8 cellular contexts compared by ENCODE assay signal in genomic region chr10:118046491-118047362, GRCh38. TPM values are rescaled to one million over a fixed set of nuclear protein-coding genes. Genes with fewer than 3 reads are reported as not detected.
DNase-seq lines count a peak whose midpoint lies in the region; ATAC-seq and TF ChIP-seq lines count a peak whose summit lies in the region.

A gene with protein sequence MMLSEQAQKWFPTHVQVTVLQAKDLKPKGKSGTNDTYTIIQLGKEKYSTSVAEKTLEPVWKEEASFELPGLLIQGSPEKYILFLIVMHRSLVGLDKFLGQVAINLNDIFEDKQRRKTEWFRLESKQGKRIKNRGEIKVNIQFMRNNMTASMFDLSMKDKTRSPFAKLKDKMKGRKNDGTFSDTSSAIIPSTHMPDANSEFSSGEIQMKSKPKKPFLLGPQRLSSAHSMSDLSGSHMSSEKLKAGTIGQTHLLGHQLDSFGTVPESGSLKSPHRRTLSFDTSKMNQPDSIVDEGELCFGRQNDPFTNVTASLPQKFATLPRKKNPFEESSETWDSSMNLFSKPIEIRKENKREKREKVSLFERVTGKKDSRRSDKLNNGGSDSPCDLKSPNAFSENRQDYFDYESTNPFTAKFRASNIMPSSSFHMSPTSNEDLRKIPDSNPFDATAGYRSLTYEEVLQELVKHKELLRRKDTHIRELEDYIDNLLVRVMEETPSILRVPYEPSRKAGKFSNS (minus strand): TSS chr10:118046941. CDS start chr10:118046163, 778 bp downstream.

- ATAC-seq in GM18868 (IDR thresholded peaks at IDR 0.05; ENCODE audit: unreplicated experiment) (peak; percentile 94), HG03103 (IDR thresholded peaks at IDR 0.05; ENCODE audit: low read depth, unreplicated experiment) (peak; percentile 94), WTC11 (peak; percentile 87)

- H3K4me1 Mint-ChIP-seq in WTC11 = peaks cover 32% of the 10 kb centered on the region

- H3K36me3 Mint-ChIP-seq in WTC11 = no peaks in the 10 kb centered on the region

- peak within 1 kb of the TSS; percentile 89 for H3K4me3 Mint-ChIP-seq in WTC11

- H3K4me3 ChIP-seq in cardiac fibroblast (replicated peaks in 1 of 2; ENCODE audit: low read depth in 2 of 2, low read length in 2 of 2) = peak within 1 kb of the TSS; percentile 69 to 75

- POLR2A ChIA-PET in WTC11 (lab: Charles Lee) = interaction anchor here (0.5 kb wide), 1 partner anchor 43 kb away, joined by 11 read pairs; no protein-coding TSS in a partner anchor

- peak within 1 kb of the TSS; percentile 88 for H3K27ac Mint-ChIP-seq in WTC11

- DNase-seq in AG08395 (ENCODE audit: low spot score) (peak; percentile 96), NCI-H2171 treated with DMSO at 0.1 percent for 48 hours (lab: John Stamatoyannopoulos, UW) (peak; percentile 83), WTC11 (ENCODE audit: low spot score) (peak; percentile 96), cardiac fibroblast (ENCODE audit: low read depth in 2 of 2) (peak; percentile 90 to 95), iris pigment epithelial cell (ENCODE audit: low read depth) (peak; percentile 91)
- DNase-seq in stimulated activated CD4-positive, alpha-beta T cell treated with anti-CD3 and anti-CD28 coated beads, Interleukin-12 subunit alpha, Interleukin-12 subunit beta, amount 100 ng/mL, for 24 hours (ENCODE audit: low read depth in 2 of 2) = peak; percentile 91 to 95

- CTCF ChIA-PET in WTC11 (lab: Charles Lee) = interaction anchor here (1.0 to 2.4 kb wide), 2 partner anchors 11 to 213 kb away, joined by 3 to 9 read pairs; no protein-coding TSS in a partner anchor

- H3K9me3 Mint-ChIP-seq in WTC11 = no peaks in the 10 kb centered on the region

- H3K27me3 Mint-ChIP-seq in WTC11 (ENCODE audit: low read depth) = no peaks in the 10 kb centered on the region

- TF ChIP-seq CTCF in WTC11 (IDR thresholded peaks at IDR 0.05) (no peak), cardiac fibroblast (IDR thresholded peaks at IDR 0.05; ENCODE audit: low read depth, low read length) (no peak)

TF ChIP-seq in WTC11, 78 proteins besides CTCF, POLR2A, EP300 and RAD21 (continues in another document):
- TF ChIP-seq ZNF219 (CRISPR knock-in tag; IDR thresholded peaks at IDR 0.05; ENCODE audit: borderline replicate concordance) = no peak
- TF ChIP-seq FOXP1 (CRISPR knock-in tag; IDR thresholded peaks at IDR 0.05; ENCODE audit: borderline replicate concordance) = peak; percentile 34; the same call in 1 of the 2 replicates
- TF ChIP-seq CBFB (CRISPR knock-in tag; IDR thresholded peaks at IDR 0.05; ENCODE audit: low read depth) = 0 out of 2 replicates have a peak, but pooled peaks have one; percentile 39
- no peak for TF ChIP-seq ZNF317 (CRISPR knock-in tag; IDR thresholded peaks at IDR 0.05; ENCODE audit: borderline replicate concordance, low read depth)
- no peak for TF ChIP-seq NFYB (CRISPR knock-in tag; conservative IDR thresholded peaks at IDR 0.05; ENCODE audit: low read depth)
- TF ChIP-seq, protein P1, sequence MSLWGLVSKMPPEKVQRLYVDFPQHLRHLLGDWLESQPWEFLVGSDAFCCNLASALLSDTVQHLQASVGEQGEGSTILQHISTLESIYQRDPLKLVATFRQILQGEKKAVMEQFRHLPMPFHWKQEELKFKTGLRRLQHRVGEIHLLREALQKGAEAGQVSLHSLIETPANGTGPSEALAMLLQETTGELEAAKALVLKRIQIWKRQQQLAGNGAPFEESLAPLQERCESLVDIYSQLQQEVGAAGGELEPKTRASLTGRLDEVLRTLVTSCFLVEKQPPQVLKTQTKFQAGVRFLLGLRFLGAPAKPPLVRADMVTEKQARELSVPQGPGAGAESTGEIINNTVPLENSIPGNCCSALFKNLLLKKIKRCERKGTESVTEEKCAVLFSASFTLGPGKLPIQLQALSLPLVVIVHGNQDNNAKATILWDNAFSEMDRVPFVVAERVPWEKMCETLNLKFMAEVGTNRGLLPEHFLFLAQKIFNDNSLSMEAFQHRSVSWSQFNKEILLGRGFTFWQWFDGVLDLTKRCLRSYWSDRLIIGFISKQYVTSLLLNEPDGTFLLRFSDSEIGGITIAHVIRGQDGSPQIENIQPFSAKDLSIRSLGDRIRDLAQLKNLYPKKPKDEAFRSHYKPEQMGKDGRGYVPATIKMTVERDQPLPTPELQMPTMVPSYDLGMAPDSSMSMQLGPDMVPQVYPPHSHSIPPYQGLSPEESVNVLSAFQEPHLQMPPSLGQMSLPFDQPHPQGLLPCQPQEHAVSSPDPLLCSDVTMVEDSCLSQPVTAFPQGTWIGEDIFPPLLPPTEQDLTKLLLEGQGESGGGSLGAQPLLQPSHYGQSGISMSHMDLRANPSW (CRISPR knock-in tag; conservative IDR thresholded peaks at IDR 0.05; ENCODE audit: low read depth) = 0 out of 2 replicates have a peak, but pooled peaks have one; percentile 81
- peak; percentile 99 for TF ChIP-seq KAT7 (CRISPR knock-in tag; IDR thresholded peaks at IDR 0.05; ENCODE audit: borderline replicate concordance)
- TF ChIP-seq ARID4B (CRISPR knock-in tag; IDR thresholded peaks at IDR 0.05; ENCODE audit: borderline replicate concordance) = peak; percentile 76; the same call in 1 of the 2 replicates
- TF ChIP-seq ATF6 (CRISPR knock-in tag; IDR thresholded peaks at IDR 0.05) = no peak
- TF ChIP-seq ZBTB21 (CRISPR knock-in tag; IDR thresholded peaks at IDR 0.05; ENCODE audit: borderline replicate concordance) = no peak; the same call in 1 of the 2 replicates
- TF ChIP-seq USF2 (CRISPR knock-in tag; IDR thresholded peaks at IDR 0.05) = peak; percentile 55; the same call in 1 of the 2 replicates
- TF ChIP-seq FOXK1 (CRISPR knock-in tag; IDR thresholded peaks at IDR 0.05) = peak; percentile 55; the same call in 1 of the 2 replicates
- TF ChIP-seq, protein P2, sequence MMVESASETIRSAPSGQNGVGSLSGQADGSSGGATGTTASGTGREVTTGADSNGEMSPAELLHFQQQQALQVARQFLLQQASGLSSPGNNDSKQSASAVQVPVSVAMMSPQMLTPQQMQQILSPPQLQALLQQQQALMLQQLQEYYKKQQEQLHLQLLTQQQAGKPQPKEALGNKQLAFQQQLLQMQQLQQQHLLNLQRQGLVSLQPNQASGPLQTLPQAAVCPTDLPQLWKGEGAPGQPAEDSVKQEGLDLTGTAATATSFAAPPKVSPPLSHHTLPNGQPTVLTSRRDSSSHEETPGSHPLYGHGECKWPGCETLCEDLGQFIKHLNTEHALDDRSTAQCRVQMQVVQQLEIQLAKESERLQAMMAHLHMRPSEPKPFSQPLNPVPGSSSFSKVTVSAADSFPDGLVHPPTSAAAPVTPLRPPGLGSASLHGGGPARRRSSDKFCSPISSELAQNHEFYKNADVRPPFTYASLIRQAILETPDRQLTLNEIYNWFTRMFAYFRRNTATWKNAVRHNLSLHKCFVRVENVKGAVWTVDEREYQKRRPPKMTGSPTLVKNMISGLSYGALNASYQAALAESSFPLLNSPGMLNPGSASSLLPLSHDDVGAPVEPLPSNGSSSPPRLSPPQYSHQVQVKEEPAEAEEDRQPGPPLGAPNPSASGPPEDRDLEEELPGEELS (CRISPR knock-in tag; IDR thresholded peaks at IDR 0.05) = 0 out of 2 replicates have a peak, but pooled peaks have one; percentile 31

RNA-seq across cellular contexts. Expression of the gene that starts here (rescaled TPM):
- total RNA-seq in WTC11 (2021) = 11.2 to 12.2 TPM (median 11.6 TPM) in 3 replicates

Comparison
In these comparisons a context has a peak if more than half of its experiments do, and no peak if none do; other contexts are left out.
1. Peak in every context shown above with its lines: DNase-seq, ATAC-seq and H3K4me3 ChIP-seq.